Comparison of ENCODE assay signal across 23 cellular contexts in genomic region chr7:157986051-157986450, GRCh38.
"Had no signal": no experiment of that assay in that cellular context is flagged by ENCODE, and none has a peak within 500 bp of the region (broad histone marks: within the 10 kb centered on the region; RNA-seq: fewer than 3 reads in every experiment).

No MANE protein-coding gene starts in this region.

- H3K4me2 ChIP-seq: KMS-11 had no signal

- H3K27ac ChIP-seq: HL-60, KMS-11, SJCRH30 had no signal

- H3K4me1 ChIP-seq: SJCRH30 had no signal

- H3K4me3 ChIP-seq: K562, SJCRH30 had no signal

- ATAC-seq: K562, SK-N-SH treated with all-trans-retinoic acid at 6 μM for 48 hours had no signal

- H3K9me3 ChIP-seq: SJCRH30 had no signal

- FAIRE-seq: HTR-8/SVneo, K562, RCC 7860 had no signal

- H3K9ac ChIP-seq: KMS-11 had no signal

- DNase-seq: Kasumi-1, MM.1S, NCI-H1092 treated with DMSO at 0.1 percent for 48 hours, NCI-H1436, NCI-H187, NCI-H2029, NCI-H2081 treated with DMSO at 0.1 percent for 48 hours, NCI-H2171, NCI-H226, NCI-H446, NCI-H510A, NCI-H524 treated with DMSO at 0.1 percent for 48 hours, NCI-H69, NCI-H774, RPMI8226, SHP77, SJCRH30 had no signal

- H3K36me3 ChIP-seq: SJCRH30 had no signal
